ENCODE assay signal across 12 cellular contexts in genomic region chr11:102448869-102449224, GRCh38. TPM values are rescaled to one million over a fixed set of nuclear protein-coding genes. Genes with fewer than 3 reads are reported as not detected.
DNase-seq lines count a peak whose midpoint lies in the region; ATAC-seq and TF ChIP-seq lines count a peak whose summit lies in the region.
"Had no signal": no experiment of that assay in that cellular context is flagged by ENCODE, and none has a peak within 500 bp of the region (broad histone marks: within the 10 kb centered on the region; RNA-seq: fewer than 3 reads in every experiment).

No MANE protein-coding gene starts in this region.

- peaks cover 8% of the 10 kb centered on the region for H3K4me1 ChIP-seq in endodermal cell (ENCODE audit: control insufficient read depth, insufficient read depth, low read length)
- peaks cover 41 to 48% of the 10 kb centered on the region in 2 donors for H3K4me1 ChIP-seq in thyroid gland
- peaks cover 6 to 59% of the 10 kb centered on the region in 2 donors for H3K4me1 ChIP-seq in left lung

- H3K4me3 Mint-ChIP-seq in activated T-cell treated with anti-CD3 and anti-CD28 coated beads, Interleukin-2, amount 50 U/mL, for 72 hours, result peak overlapping the region; percentile 95 to 97
- H3K4me3 Mint-ChIP-seq in endodermal cell, result no peak overlapping the region

- H3K9ac ChIP-seq in endodermal cell (ENCODE audit: extremely low read depth, low read length, poor library complexity, severe bottlenecking), result no peak overlapping the region

- H3K27ac Mint-ChIP-seq in activated T-cell treated with anti-CD3 and anti-CD28 coated beads, Interleukin-2, amount 50 U/mL, for 72 hours, result peak overlapping the region; percentile 92
- no peak overlapping the region for H3K27ac Mint-ChIP-seq in endodermal cell

- no peak overlapping the region for H3K27ac ChIP-seq in endodermal cell (ENCODE audit: low read depth, low read length)
- H3K27ac ChIP-seq in thyroid gland, result peak overlapping the region; percentile 59 to 97 (median 95)
- H3K27ac ChIP-seq in left lung, result peak overlapping the region in 1 of 2 donors; percentile 96

- no peak for DNase-seq in activated T-cell treated with anti-CD3 and anti-CD28 coated beads, Interleukin-2, amount 50 U/mL, for 72 hours
- no peak for DNase-seq in activated T-cell treated with anti-CD3 and anti-CD28 coated beads, Interleukin-2, amount 50 U/mL, for 1 hour
- DNase-seq in SKM-1 (lab: John Stamatoyannopoulos, UW; ENCODE audit: unreplicated experiment) (peak; percentile 54), endodermal cell (no peak), thyroid gland (peak in 1 of 2 donors; percentile 24), left lung (no peak), NCI-H2081 treated with DMSO at 0.1 percent for 48 hours (lab: John Stamatoyannopoulos, UW) (no peak)
- DNase-seq: adrenal gland; NCI-H187 treated with DMSO at 0.1 percent for 48 hours; stimulated activated CD8-positive, alpha-beta memory T cell treated with anti-CD3 and anti-CD28 coated beads, Interleukin-4, amount 100 ng/mL, for 48 hours had no signal

- WGBS in endodermal cell (ENCODE audit: insufficient coverage in 1 of 2, insufficient read length in 1 of 2), 2 experiments, result 95 to 100% methylated on average over 1 to 2 of the region's 2 CpGs
- WGBS in thyroid gland, 2 donors, result 16 to 38% methylated on average over 2 of the region's 2 CpGs

- no peaks in the 10 kb centered on the region for H3K27me3 Mint-ChIP-seq in activated T-cell treated with anti-CD3 and anti-CD28 coated beads, Interleukin-2, amount 50 U/mL, for 72 hours (ENCODE audit: low read depth)
- H3K27me3 Mint-ChIP-seq in endodermal cell (ENCODE audit: insufficient read depth), result no peaks in the 10 kb centered on the region

- no peak for ATAC-seq in activated T-cell treated with anti-CD3 and anti-CD28 coated beads, Interleukin-2, amount 50 U/mL, for 72 hours (replicated peaks in 1 of 2)
- ATAC-seq in left lung (no peak), GM21723 (IDR thresholded peaks at IDR 0.05; ENCODE audit: unreplicated experiment) (no peak)
- ATAC-seq: SK-N-SH treated with all-trans-retinoic acid at 6 μM for 48 hours had no signal

- intact Hi-C loops in thyroid gland (cut with DNase I) (no loop called here), left lung (cut with DNase I) (no loop called here)

- H3K4me3 ChIP-seq in endodermal cell (ENCODE audit: low read length) (peak overlapping the region; percentile 90), thyroid gland (replicated peaks in 1 of 3) (no peak overlapping the region), left lung (no peak overlapping the region)
- H3K4me3 ChIP-seq: adrenal gland had no signal

- peaks cover 0 to 4% of the 10 kb centered on the region in 2 donors for H3K9me3 Mint-ChIP-seq in activated T-cell treated with anti-CD3 and anti-CD28 coated beads, Interleukin-2, amount 50 U/mL, for 72 hours
- H3K9me3 Mint-ChIP-seq in endodermal cell, result peaks cover 14% of the 10 kb centered on the region

- TF ChIP-seq CTCF in endodermal cell (conservative IDR thresholded peaks at IDR 0.05) (no peak), thyroid gland (IDR thresholded peaks at IDR 0.05) (no peak), left lung (IDR thresholded peaks at IDR 0.05) (no peak)

- peaks cover 30 to 50% of the 10 kb centered on the region in 2 donors for H3K36me3 Mint-ChIP-seq in activated T-cell treated with anti-CD3 and anti-CD28 coated beads, Interleukin-2, amount 50 U/mL, for 72 hours (ENCODE audit: insufficient read depth in 2 of 2)
- H3K36me3 Mint-ChIP-seq in endodermal cell (ENCODE audit: low read depth), result peaks cover 42% of the 10 kb centered on the region

- peak in 1 of 2 donors; percentile 35 for TF ChIP-seq POLR2A in thyroid gland (IDR thresholded peaks at IDR 0.05)

- H3K36me3 ChIP-seq in endodermal cell (ENCODE audit: control insufficient read depth, insufficient read depth, low read length) (peaks cover 41% of the 10 kb centered on the region), thyroid gland (peaks cover 0 to 3% of the 10 kb centered on the region in 2 donors), left lung (peaks cover 0 to 4% of the 10 kb centered on the region in 2 donors)

- H3K4me1 Mint-ChIP-seq in activated T-cell treated with anti-CD3 and anti-CD28 coated beads, Interleukin-2, amount 50 U/mL, for 72 hours (ENCODE audit: low read depth), result peaks cover 68% of the 10 kb centered on the region
- H3K4me1 Mint-ChIP-seq in endodermal cell, result peaks cover 44% of the 10 kb centered on the region

- H3K27me3 ChIP-seq in endodermal cell (ENCODE audit: control insufficient read depth, insufficient read depth, low read length, poor library complexity, severe bottlenecking) (no peaks in the 10 kb centered on the region), thyroid gland (no peaks in the 10 kb centered on the region), left lung (no peaks in the 10 kb centered on the region)
- H3K27me3 ChIP-seq: adrenal gland had no signal

- H3K9me3 ChIP-seq in endodermal cell (ENCODE audit: control insufficient read depth, low read length) (peaks cover 16% of the 10 kb centered on the region), thyroid gland (no peaks in the 10 kb centered on the region), left lung (no peaks in the 10 kb centered on the region)
- H3K9me3 ChIP-seq: adrenal gland had no signal

RNA-seq across cellular contexts. Expression of gene TMEM123, which starts 3.7 kb away (rescaled TPM):
- total RNA-seq in activated T-cell treated with anti-CD3 and anti-CD28 coated beads, Interleukin-2, amount 50 U/mL, for 72 hours, result 100 to 1,000 TPM; 279 to 347 TPM
- total RNA-seq in endodermal cell (100 to 1,000 TPM; 216 to 256 TPM), thyroid gland (100 to 1,000 TPM; 282 to 506 (median 336) TPM), left lung (100 to 1,000 TPM; 127 to 155 TPM)
- 193 TPM for polyA plus RNA-seq in endodermal cell (2013, experiment 1 of 2)
- 178 TPM for polyA plus RNA-seq in endodermal cell (2013, experiment 2 of 2)
